In genomic region chr7:2169923-2170575, GRCh38 we compare ENCODE assay signal across 16 cellular contexts.
DNase-seq lines count a peak whose midpoint lies in the region; ATAC-seq and TF ChIP-seq lines count a peak whose summit lies in the region.
"Had no signal": no experiment of that assay in that cellular context is flagged by ENCODE, and none has a peak within 500 bp of the region (broad histone marks: within the 10 kb centered on the region; RNA-seq: fewer than 3 reads in every experiment).

No MANE protein-coding gene starts in this region.

- TF ChIP-seq CTCF in BE2C (IDR thresholded peaks at IDR 0.05; ENCODE audit: low read depth, low read length) (no peak), RWPE1 (conservative IDR thresholded peaks at IDR 0.05; ENCODE audit: low read depth) (no peak), psoas muscle (IDR thresholded peaks at IDR 0.05) (no peak)

- no peak overlapping the region for H3K4me3 Mint-ChIP-seq in activated CD4-positive, alpha-beta memory T cell treated with anti-CD3 and anti-CD28 coated beads, Interleukin-2, amount 10 ng/mL, durations not matched to agents 7 days and 5 days
- H3K4me3 Mint-ChIP-seq: activated naive CD8-positive, alpha-beta T cell treated with anti-CD3 and anti-CD28 coated beads, Interleukin-2, amount 10 ng/mL, durations not matched to agents 7 days and 5 days; B cell had no signal

- intact Hi-C loops in psoas muscle (cut with DNase I): no loop called here

- peak overlapping the region; percentile 67 for H3K27ac ChIP-seq in RWPE1
- no peak overlapping the region for H3K27ac ChIP-seq in psoas muscle
- H3K27ac ChIP-seq: GM23248 had no signal

- 87 to 90% (median 90%) methylated on average over 17 of the region's 17 CpGs for WGBS in psoas muscle, 3 donors

- DNase-seq in BE2C (peak; percentile 39), DMS79 (lab: John Stamatoyannopoulos, UW) (peak; percentile 85), RWPE1 (ENCODE audit: low spot score) (peak; percentile 82), islet precursor cell (peak; percentile 84), DMS53 (lab: John Stamatoyannopoulos, UW) (no peak), psoas muscle (no peak), amygdala (lab: John Stamatoyannopoulos, UW) (no peak)
- no peak for DNase-seq in activated CD4-positive, alpha-beta memory T cell treated with anti-CD3 and anti-CD28 coated beads, Interleukin-2, amount 10 ng/mL, durations not matched to agents 7 days and 5 days
- DNase-seq: activated CD4-positive, CD25-positive, alpha-beta regulatory T cell treated with anti-CD3 and anti-CD28 coated beads, Interleukin-2, amount 50 U/mL, for 72 hours; activated naive CD8-positive, alpha-beta T cell treated with anti-CD3 and anti-CD28 coated beads, Interleukin-2, amount 10 ng/mL, durations not matched to agents 7 days and 5 days; GM23248; mesenchymal stem cell; NCI-H226; stimulated activated naive CD4-positive, alpha-beta T cell treated with Interleukin-2 at 50 U/mL for 16 hours had no signal

- no peak overlapping the region for H3K27ac Mint-ChIP-seq in activated CD4-positive, alpha-beta memory T cell treated with anti-CD3 and anti-CD28 coated beads, Interleukin-2, amount 10 ng/mL, durations not matched to agents 7 days and 5 days
- H3K27ac Mint-ChIP-seq: activated naive CD8-positive, alpha-beta T cell treated with anti-CD3 and anti-CD28 coated beads, Interleukin-2, amount 10 ng/mL, durations not matched to agents 7 days and 5 days; B cell had no signal

- H3K9me3 Mint-ChIP-seq in activated CD4-positive, alpha-beta memory T cell treated with anti-CD3 and anti-CD28 coated beads, Interleukin-2, amount 10 ng/mL, durations not matched to agents 7 days and 5 days: no peaks in the 10 kb centered on the region
- H3K9me3 Mint-ChIP-seq: activated naive CD8-positive, alpha-beta T cell treated with anti-CD3 and anti-CD28 coated beads, Interleukin-2, amount 10 ng/mL, durations not matched to agents 7 days and 5 days had no signal

- H3K4me1 ChIP-seq in BE2C (no peaks in the 10 kb centered on the region; the same call in 1 of the 2 replicates), psoas muscle (peaks cover 33% of the 10 kb centered on the region)

- H3K9me3 ChIP-seq in BE2C (no peaks in the 10 kb centered on the region), psoas muscle (no peaks in the 10 kb centered on the region)

- ATAC-seq in psoas muscle: no peak

- no peak overlapping the region for H3K4me3 ChIP-seq in BE2C (ENCODE audit: low read depth, low read length)
- no peak overlapping the region for H3K4me3 ChIP-seq in psoas muscle
- H3K4me3 ChIP-seq: GM23248, smooth muscle cell had no signal

- POLR2A ChIA-PET in RWPE1 (lab: Yijun Ruan, JAX; ENCODE audit: low non-redundant PET): no interaction called here
- POLR2A ChIA-PET in activated CD4-positive, alpha-beta memory T cell treated with anti-CD3 and anti-CD28 coated beads, Interleukin-2, amount 10 ng/mL, durations not matched to agents 7 days and 5 days (lab: Charles Lee): no interaction called here

- H3K27me3 ChIP-seq in BE2C (no peaks in the 10 kb centered on the region), psoas muscle (ENCODE audit: insufficient read depth in 3 of 3, low read length in 2 of 3) (peaks cover 0 to 1% (median 0%) of the 10 kb centered on the region in 3 donors)

- peaks cover 3% of the 10 kb centered on the region for H3K4me1 Mint-ChIP-seq in activated CD4-positive, alpha-beta memory T cell treated with anti-CD3 and anti-CD28 coated beads, Interleukin-2, amount 10 ng/mL, durations not matched to agents 7 days and 5 days

- CTCF ChIA-PET in RWPE1 (lab: Yijun Ruan, JAX): no interaction called here
- CTCF ChIA-PET in activated CD4-positive, alpha-beta memory T cell treated with anti-CD3 and anti-CD28 coated beads, Interleukin-2, amount 10 ng/mL, durations not matched to agents 7 days and 5 days (lab: Charles Lee): no interaction called here

- peaks cover 5% of the 10 kb centered on the region for H3K36me3 Mint-ChIP-seq in activated CD4-positive, alpha-beta memory T cell treated with anti-CD3 and anti-CD28 coated beads, Interleukin-2, amount 10 ng/mL, durations not matched to agents 7 days and 5 days (ENCODE audit: low read depth)

- H3K36me3 ChIP-seq in BE2C (peaks cover 6% of the 10 kb centered on the region), psoas muscle (ENCODE audit: insufficient read depth in 1 of 2, low read depth in 1 of 2) (no peaks in the 10 kb centered on the region)

- no peaks in the 10 kb centered on the region for H3K27me3 Mint-ChIP-seq in activated CD4-positive, alpha-beta memory T cell treated with anti-CD3 and anti-CD28 coated beads, Interleukin-2, amount 10 ng/mL, durations not matched to agents 7 days and 5 days
- H3K27me3 Mint-ChIP-seq: activated naive CD8-positive, alpha-beta T cell treated with anti-CD3 and anti-CD28 coated beads, Interleukin-2, amount 10 ng/mL, durations not matched to agents 7 days and 5 days; B cell had no signal

Comparison
In these comparisons a context has a peak if more than half of its experiments do, and no peak if none do; other contexts are left out.
1. DNase-seq: peak in BE2C (single experiment), DMS79 (single experiment), RWPE1 (single experiment) and islet precursor cell (single experiment); none in DMS53 (single experiment), activated CD4-positive, alpha-beta memory T cell treated with anti-CD3 and anti-CD28 coated beads, Interleukin-2, amount 10 ng/mL, durations not matched to agents 7 days and 5 days (single experiment), psoas muscle (0 of 2) and amygdala (0 of 56).